In the genomic region with DNA sequence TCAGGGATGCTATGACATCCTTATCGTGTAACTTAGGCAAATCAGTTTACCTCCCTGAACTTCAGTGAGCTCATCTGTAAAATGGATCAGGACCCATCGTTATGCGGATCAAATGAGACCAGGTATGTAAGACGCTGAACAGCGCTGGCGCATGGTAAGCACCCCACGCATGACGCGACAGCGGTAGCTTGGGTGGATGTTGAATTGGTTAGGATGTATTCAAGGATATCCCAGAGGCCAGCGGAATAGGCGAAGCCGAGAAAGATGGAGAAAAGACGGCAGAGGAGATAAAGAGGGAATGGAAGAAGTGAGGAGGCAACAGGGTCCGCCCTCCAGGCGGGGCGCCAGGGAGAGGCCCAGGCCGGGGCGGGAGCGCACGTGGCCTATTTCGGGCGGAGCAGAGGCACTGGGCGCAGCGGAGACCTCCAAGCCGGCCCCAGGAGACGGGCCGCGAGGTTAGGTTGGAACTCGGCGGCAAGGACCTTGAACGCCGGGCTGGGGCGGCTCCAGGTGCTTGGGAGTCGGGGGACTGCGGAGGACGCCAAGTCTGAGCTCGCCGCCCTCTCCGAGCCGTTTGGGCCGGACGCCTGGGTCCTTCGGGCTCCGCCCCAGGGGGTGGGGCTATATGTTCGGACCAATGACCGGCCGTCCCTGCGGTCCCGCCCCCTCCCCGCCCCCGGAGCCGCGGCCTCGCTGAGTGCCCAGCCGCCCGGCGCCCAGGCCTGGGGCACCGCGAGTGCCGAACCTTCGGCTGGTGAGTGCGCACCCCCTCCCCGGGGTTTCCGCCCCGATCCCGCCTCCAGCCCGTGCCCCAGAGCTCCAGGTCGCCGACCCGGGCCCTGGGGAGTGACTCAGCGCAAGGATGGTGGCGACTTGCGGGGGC, we compare ENCODE assay signal across 8 cellular contexts. TPM values are rescaled to one million over a fixed set of nuclear protein-coding genes. Genes with fewer than 3 reads are reported as not detected.
DNase-seq lines count a peak whose midpoint lies in the region; ATAC-seq, FAIRE-seq and TF ChIP-seq lines count a peak whose summit lies in the region.

A gene (plus strand): TSS at position 696 of the 883 bp plus-strand sequence. CDS start 448 bp downstream, outside the sequence.

- H3K4me1 ChIP-seq in SK-N-SH (ENCODE audit: control insufficient read depth in 1 of 2, insufficient read depth in 2 of 2, low read depth in 1 of 2, low read length in 1 of 2) (peaks cover 6 to 15% of the 10 kb centered on the region in 2 experiments; a peak in 2 of 4 replicates), ovary (ENCODE audit: insufficient read depth) (peaks cover 9% of the 10 kb centered on the region), thoracic aorta (ENCODE audit: control insufficient read depth in 1 of 2, low read depth in 2 of 2) (peaks cover 14 to 28% of the 10 kb centered on the region in 2 donors)

- TF ChIP-seq EP300 in SK-N-SH (IDR thresholded peaks at IDR 0.05; ENCODE audit: borderline replicate concordance in 1 of 2, low read depth in 1 of 2, low read length in 1 of 2) (no peak; a peak in 1 of 4 replicates), ovary (IDR thresholded peaks at IDR 0.05) (no peak)

- H3K4me2 ChIP-seq in SK-N-SH = peak within 1 kb of the TSS; percentile 97

- H3K36me3 Mint-ChIP-seq in activated naive CD4-positive, alpha-beta T cell treated with anti-CD3 and anti-CD28 coated beads, Interleukin-2, amount 50 U/mL, for 72 hours = no peaks in the 10 kb centered on the region
- no peaks in the 10 kb centered on the region for H3K36me3 Mint-ChIP-seq in glutamatergic neuron (ENCODE audit: unreplicated experiment)

- H3K36me3 ChIP-seq in MG63 = peaks cover 21% of the 10 kb centered on the region
- peaks cover 4 to 8% of the 10 kb centered on the region in 2 experiments for H3K36me3 ChIP-seq in SK-N-SH (replicated peaks in 1 of 2; ENCODE audit: control insufficient read depth in 1 of 2, insufficient read depth in 2 of 2, low read length in 1 of 2)
- no peaks in the 10 kb centered on the region for H3K36me3 ChIP-seq in ovary
- peaks cover 7% of the 10 kb centered on the region for H3K36me3 ChIP-seq in thoracic aorta

- H2AFZ ChIP-seq in SK-N-SH (ENCODE audit: low read depth) = peak within 1 kb of the TSS; percentile 68

- no peak for FAIRE-seq in H54 (lab: Jason Lieb, UNC)

- H3F3A ChIP-seq in SK-N-SH (replicated peaks; ENCODE audit: insufficient read depth) = peaks cover 16% of the 10 kb centered on the region

- H3K79me2 ChIP-seq in SK-N-SH (ENCODE audit: insufficient read depth) = peaks cover 29% of the 10 kb centered on the region

- H3K27ac ChIP-seq in SK-N-SH (ENCODE audit: low read depth in 2 of 2, low read length in 1 of 2) (peak within 1 kb of the TSS; percentile 73 to 74), ovary (peak within 1 kb of the TSS; percentile 40 to 81), thoracic aorta (peak within 1 kb of the TSS; percentile 90 to 95)

- POLR2A ChIA-PET in SK-N-SH (lab: Yijun Ruan, JAX) = interaction anchor here (1.2 to 2.5 kb wide), 6 partner anchors 9 to 53 kb away, joined by 4 to 17 read pairs (median 8); a partner anchor contains a TSS

- intact Hi-C loops in ovary (cut with DNase I) = loop anchor here in 2 of 4 donors (5.0 to 10.0 kb wide), 3 partner anchors 40 to 342 kb away; a partner anchor contains a TSS

- CTCF ChIA-PET in SK-N-SH (lab: Yijun Ruan, JAX) = interaction anchor here (0.8 to 4.8 kb wide), 6 partner anchors 8 to 53 kb away, joined by 3 to 38 read pairs (median 18); a partner anchor contains a TSS

- peaks cover 5% of the 10 kb centered on the region for H3K27me3 Mint-ChIP-seq in glutamatergic neuron (ENCODE audit: unreplicated experiment)

- H3K9me2 ChIP-seq in SK-N-SH = no peaks in the 10 kb centered on the region

- peaks cover 2% of the 10 kb centered on the region for H3K4me1 Mint-ChIP-seq in glutamatergic neuron (ENCODE audit: low read depth, unreplicated experiment)

- H3K4me3 ChIP-seq in MG63 = peak within 1 kb of the TSS; percentile 73
- H3K4me3 ChIP-seq in SK-N-SH (ENCODE audit: low read depth in 2 of 2, low read length in 1 of 2) = peak within 1 kb of the TSS; percentile 69 to 99
- H3K4me3 ChIP-seq in ovary = peak within 1 kb of the TSS; percentile 61
- peak within 1 kb of the TSS; percentile 87 for H3K4me3 ChIP-seq in thoracic aorta

- H3K27ac Mint-ChIP-seq in activated naive CD4-positive, alpha-beta T cell treated with anti-CD3 and anti-CD28 coated beads, Interleukin-2, amount 50 U/mL, for 72 hours = peak within 1 kb of the TSS; percentile 86 to 99
- peak within 1 kb of the TSS; percentile 87 for H3K27ac Mint-ChIP-seq in glutamatergic neuron (ENCODE audit: unreplicated experiment)

- H3K9ac ChIP-seq in SK-N-SH = peak within 1 kb of the TSS; percentile 93

- no peak for TF ChIP-seq CTCF in SK-N-SH (IDR thresholded peaks at IDR 0.05)
- no peak for TF ChIP-seq CTCF in glutamatergic neuron (IDR thresholded peaks at IDR 0.05; ENCODE audit: partially characterized antibody, unreplicated experiment)
- peak in 2 of 3 donors; percentile 13 to 19 for TF ChIP-seq CTCF in ovary (IDR thresholded peaks at IDR 0.05)
- no peak for TF ChIP-seq CTCF in thoracic aorta (IDR thresholded peaks at IDR 0.05)

- H3K27me3 ChIP-seq in MG63 (no peaks in the 10 kb centered on the region), SK-N-SH (ENCODE audit: insufficient read depth) (no peaks in the 10 kb centered on the region), ovary (no peaks in the 10 kb centered on the region), thoracic aorta (replicated peaks; ENCODE audit: insufficient read depth) (no peaks in the 10 kb centered on the region)

- H3K9me3 ChIP-seq in MG63 = no peaks in the 10 kb centered on the region
- no peaks in the 10 kb centered on the region for H3K9me3 ChIP-seq in SK-N-SH
- no peaks in the 10 kb centered on the region for H3K9me3 ChIP-seq in ovary
- no peaks in the 10 kb centered on the region for H3K9me3 ChIP-seq in thoracic aorta

- WGBS in SK-N-SH (ENCODE audit: low lambda C conversion rate) = 27% methylated on average over 22 of the region's 74 CpGs
- WGBS in ovary, 3 donors = 1% methylated on average over 41 to 74 of the region's 74 CpGs

- H4K20me1 ChIP-seq in SK-N-SH (ENCODE audit: insufficient read depth) = no peaks in the 10 kb centered on the region

- peak within 1 kb of the TSS; percentile 99 for H3K4me3 Mint-ChIP-seq in glutamatergic neuron (ENCODE audit: unreplicated experiment)

- no peaks in the 10 kb centered on the region for H3K9me3 Mint-ChIP-seq in activated naive CD4-positive, alpha-beta T cell treated with anti-CD3 and anti-CD28 coated beads, Interleukin-2, amount 50 U/mL, for 72 hours
- peaks cover 10% of the 10 kb centered on the region for H3K9me3 Mint-ChIP-seq in glutamatergic neuron (ENCODE audit: unreplicated experiment)

- TF ChIP-seq POLR2A in H54 (IDR thresholded peaks at IDR 0.05; ENCODE audit: low read depth, low read length) = no peak; the same call in none of the 2 replicates
- TF ChIP-seq POLR2A in ovary (IDR thresholded peaks at IDR 0.05) = peak; percentile 80

- DNase-seq in GF-D8 (lab: John Stamatoyannopoulos, UW) (peak; percentile 64), H54 (ENCODE audit: insufficient read length, low spot score) (peak; percentile 79), MG63 (peak; percentile 95), SK-N-SH (peak; percentile 96), glutamatergic neuron (peak; percentile 89), ovary (peak; percentile 93 to 98 (median 95)), thoracic aorta (ENCODE audit: low spot score) (peak; percentile 76)
- DNase-seq in activated naive CD4-positive, alpha-beta T cell treated with anti-CD3 and anti-CD28 coated beads, Interleukin-2, amount 50 U/mL, for 72 hours (ENCODE audit: low spot score in 2 of 2) = peak; percentile 90 to 92

- peak; percentile 89 to 91 for ATAC-seq in activated naive CD4-positive, alpha-beta T cell treated with anti-CD3 and anti-CD28 coated beads, Interleukin-2, amount 50 U/mL, for 72 hours
- ATAC-seq in thoracic aorta (ENCODE audit: insufficient number of reproducible peaks, low FRiP score, low read depth) = peak; percentile 79

- no peak for TF ChIP-seq RAD21 in SK-N-SH (IDR thresholded peaks at IDR 0.05; ENCODE audit: low read length)

TF ChIP-seq in SK-N-SH, 30 proteins besides CTCF, POLR2A, EP300 and RAD21 (continues in another document):
- TF ChIP-seq, protein P1, sequence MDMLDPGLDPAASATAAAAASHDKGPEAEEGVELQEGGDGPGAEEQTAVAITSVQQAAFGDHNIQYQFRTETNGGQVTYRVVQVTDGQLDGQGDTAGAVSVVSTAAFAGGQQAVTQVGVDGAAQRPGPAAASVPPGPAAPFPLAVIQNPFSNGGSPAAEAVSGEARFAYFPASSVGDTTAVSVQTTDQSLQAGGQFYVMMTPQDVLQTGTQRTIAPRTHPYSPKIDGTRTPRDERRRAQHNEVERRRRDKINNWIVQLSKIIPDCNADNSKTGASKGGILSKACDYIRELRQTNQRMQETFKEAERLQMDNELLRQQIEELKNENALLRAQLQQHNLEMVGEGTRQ (IDR thresholded peaks at IDR 0.05; ENCODE audit: borderline replicate concordance, low read depth, low read length) = peak; percentile 40; the same call in 1 of the 2 replicates
- peak; percentile 88 for TF ChIP-seq TAF1 (IDR thresholded peaks at IDR 0.05; ENCODE audit: borderline replicate concordance, low read depth, low read length)
- TF ChIP-seq, protein P2, sequence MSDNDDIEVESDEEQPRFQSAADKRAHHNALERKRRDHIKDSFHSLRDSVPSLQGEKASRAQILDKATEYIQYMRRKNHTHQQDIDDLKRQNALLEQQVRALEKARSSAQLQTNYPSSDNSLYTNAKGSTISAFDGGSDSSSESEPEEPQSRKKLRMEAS (IDR thresholded peaks at IDR 0.05; ENCODE audit: low read depth) = peak; percentile 89
- TF ChIP-seq, protein P3, sequence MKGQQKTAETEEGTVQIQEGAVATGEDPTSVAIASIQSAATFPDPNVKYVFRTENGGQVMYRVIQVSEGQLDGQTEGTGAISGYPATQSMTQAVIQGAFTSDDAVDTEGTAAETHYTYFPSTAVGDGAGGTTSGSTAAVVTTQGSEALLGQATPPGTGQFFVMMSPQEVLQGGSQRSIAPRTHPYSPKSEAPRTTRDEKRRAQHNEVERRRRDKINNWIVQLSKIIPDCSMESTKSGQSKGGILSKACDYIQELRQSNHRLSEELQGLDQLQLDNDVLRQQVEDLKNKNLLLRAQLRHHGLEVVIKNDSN (IDR thresholded peaks at IDR 0.05; ENCODE audit: borderline replicate concordance, low read depth) = peak; percentile 84
- no peak for TF ChIP-seq CHD2 (IDR thresholded peaks at IDR 0.05; ENCODE audit: low read length, partially characterized antibody)
- peak; percentile 96 for TF ChIP-seq MXI1 (IDR thresholded peaks at IDR 0.05; ENCODE audit: low read depth, low read length)

RNA-seq across cellular contexts. Expression of the gene that starts here (rescaled TPM):
- 13.1 and 28.5 TPM in 2 replicates for total RNA-seq in MG63 (2014; rRNA removed; shearing (Covaris generic); ENCODE audit: low replicate concordance)
- polyA plus RNA-seq in SK-N-SH (2012; rRNA removed) = 20.4 and 21.7 TPM in 2 replicates
- 13.5 and 14.9 TPM in 2 replicates for polyA plus RNA-seq in SK-N-SH (2012; cell fraction: cytosol; rRNA removed)
- polyA plus RNA-seq in SK-N-SH (2012; cell fraction: nucleus; rRNA removed) = 35.9 and 52.3 TPM in 2 replicates
- 1 to 10 TPM; 4.4 to 7.9 TPM for total RNA-seq in activated naive CD4-positive, alpha-beta T cell treated with anti-CD3 and anti-CD28 coated beads, Interleukin-2, amount 50 U/mL, for 72 hours
- total RNA-seq in glutamatergic neuron (ENCODE audit: unreplicated experiment) = 7.8 TPM
- 10 to 100 TPM; 12.4 to 33.3 (median 18.7) TPM for total RNA-seq in ovary
- polyA plus RNA-seq in ovary = 10 to 100 TPM in 1 of 2 donors, 1 to 10 TPM in 1; 4.1 to 12.8 TPM
- 10 to 100 TPM; 21.8 to 25.7 TPM for total RNA-seq in thoracic aorta

Comparison
In these comparisons a context has a peak if more than half of its experiments do, and no peak if none do; other contexts are left out.
1. Peak in every context shown above with its lines: DNase-seq, ATAC-seq, H3K4me3 ChIP-seq and H3K27ac ChIP-seq.
2. CTCF ChIP-seq: peak in ovary (2 of 3); none in SK-N-SH (single experiment), glutamatergic neuron (single experiment) and thoracic aorta (single experiment).